8 cellular contexts compared by ENCODE assay signal in the genomic region with DNA sequence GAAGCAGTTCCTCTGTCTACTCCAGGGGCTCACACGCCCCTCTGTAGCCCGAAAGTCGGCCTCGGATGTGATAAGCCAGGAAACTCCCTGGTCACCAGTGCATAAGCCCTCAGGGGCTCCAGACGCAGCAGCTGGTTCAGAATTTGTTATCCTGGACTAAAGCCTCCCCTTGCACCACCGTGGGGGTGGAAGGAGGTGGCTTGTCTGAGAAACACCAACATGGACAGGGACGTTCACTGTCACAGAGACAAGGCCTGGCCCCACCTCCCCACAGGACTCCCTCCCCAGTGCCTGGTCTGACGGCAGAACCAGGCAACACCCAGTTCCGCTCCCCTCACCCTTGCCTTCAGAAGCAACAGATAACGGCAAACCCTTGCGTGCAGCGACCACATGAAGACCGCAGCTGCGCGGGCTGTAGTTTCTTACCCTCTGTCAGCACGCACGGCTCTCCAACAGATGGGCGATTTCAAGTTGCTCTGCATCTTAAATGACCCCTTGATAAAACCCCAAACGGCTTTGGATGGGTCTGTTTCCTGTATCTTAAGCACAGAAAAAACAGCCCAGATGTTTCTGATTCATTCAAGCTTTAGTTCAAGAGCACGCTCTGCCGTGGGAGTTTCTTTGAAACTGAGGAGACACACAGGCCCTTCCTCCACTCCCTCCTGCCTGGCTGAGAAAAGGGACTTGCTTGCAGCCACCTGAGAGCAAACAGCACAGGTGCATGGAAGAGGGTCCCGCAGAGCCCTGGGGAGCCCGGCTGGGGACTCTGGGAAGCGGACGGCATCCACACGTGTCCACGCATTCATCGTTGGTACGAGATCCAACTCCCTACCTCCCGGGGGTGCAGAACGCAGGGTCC. TPM values are rescaled to one million over a fixed set of nuclear protein-coding genes. Genes with fewer than 3 reads are reported as not detected.
DNase-seq lines count a peak whose midpoint lies in the region; ATAC-seq and TF ChIP-seq lines count a peak whose summit lies in the region.

No MANE protein-coding gene starts in this region.

- no peaks in the 10 kb centered on the region for H3K9me3 Mint-ChIP-seq in activated CD8-positive, alpha-beta T cell treated with anti-CD3 and anti-CD28 coated beads for 36 hours
- H3K9me3 Mint-ChIP-seq in type B pancreatic cell = no peaks in the 10 kb centered on the region

- intact Hi-C loops in activated CD8-positive, alpha-beta T cell treated with anti-CD3 and anti-CD28 coated beads for 36 hours (cut with micrococcal nuclease) = no loop called here

- peak overlapping the region; percentile 90 for H3K27ac Mint-ChIP-seq in activated CD8-positive, alpha-beta T cell treated with anti-CD3 and anti-CD28 coated beads for 36 hours
- peak overlapping the region; percentile 62 for H3K27ac Mint-ChIP-seq in type B pancreatic cell

- POLR2A ChIA-PET in activated CD8-positive, alpha-beta T cell treated with anti-CD3 and anti-CD28 coated beads for 36 hours (lab: Charles Lee) = interaction anchor here (0.9 to 1.3 kb wide), 3 partner anchors 30 to 141 kb away, joined by 3 to 4 read pairs (median 3); no protein-coding TSS in a partner anchor

- H3K9me3 ChIP-seq in right atrium auricular region = no peaks in the 10 kb centered on the region

- CTCF ChIA-PET in activated CD8-positive, alpha-beta T cell treated with anti-CD3 and anti-CD28 coated beads for 36 hours (lab: Charles Lee) = no interaction called here

- peaks cover 36% of the 10 kb centered on the region for H3K4me1 Mint-ChIP-seq in activated CD8-positive, alpha-beta T cell treated with anti-CD3 and anti-CD28 coated beads for 36 hours (ENCODE audit: low read depth)
- peaks cover 19% of the 10 kb centered on the region for H3K4me1 Mint-ChIP-seq in type B pancreatic cell (ENCODE audit: unreplicated experiment)

- no peak for TF ChIP-seq CTCF in activated CD8-positive, alpha-beta T cell treated with anti-CD3 and anti-CD28 coated beads for 36 hours (IDR thresholded peaks at IDR 0.05)
- TF ChIP-seq CTCF in right atrium auricular region (IDR thresholded peaks at IDR 0.05) (no peak), type B pancreatic cell (conservative IDR thresholded peaks at IDR 0.05) (no peak)

- H3K27ac ChIP-seq in right atrium auricular region = no peak overlapping the region

- H3K4me1 ChIP-seq in right atrium auricular region = peaks cover 0 to 19% of the 10 kb centered on the region in 2 donors

- DNase-seq in stimulated activated naive CD4-positive, alpha-beta T cell (lab: John Stamatoyannopoulos, UW) = peak; percentile 8 to 71 (median 44)
- DNase-seq in stimulated activated naive CD4-positive, alpha-beta T cell treated with Interleukin-2 at 50 U/mL for 16 hours (lab: John Stamatoyannopoulos, UW) = no peak
- DNase-seq in activated CD8-positive, alpha-beta T cell treated with anti-CD3 and anti-CD28 coated beads for 36 hours = peak; percentile 88
- DNase-seq in right atrium auricular region (ENCODE audit: low spot score) (peak; percentile 70), type B pancreatic cell (ENCODE audit: extremely low spot score, unreplicated experiment) (no peak), kidney glomerular epithelial cell (lab: John Stamatoyannopoulos, UW) (no peak)

- H3K36me3 Mint-ChIP-seq in activated CD8-positive, alpha-beta T cell treated with anti-CD3 and anti-CD28 coated beads for 36 hours (ENCODE audit: low read depth) = no peaks in the 10 kb centered on the region
- no peaks in the 10 kb centered on the region for H3K36me3 Mint-ChIP-seq in type B pancreatic cell

- peaks cover 33% of the 10 kb centered on the region for H3K27me3 Mint-ChIP-seq in activated CD8-positive, alpha-beta T cell treated with anti-CD3 and anti-CD28 coated beads for 36 hours
- H3K27me3 Mint-ChIP-seq in type B pancreatic cell = peaks cover 6% of the 10 kb centered on the region

- H3K4me3 Mint-ChIP-seq in activated CD8-positive, alpha-beta T cell treated with anti-CD3 and anti-CD28 coated beads for 36 hours = peak overlapping the region; percentile 59
- peak overlapping the region; percentile 34 for H3K4me3 Mint-ChIP-seq in type B pancreatic cell

- H3K36me3 ChIP-seq in right atrium auricular region = no peaks in the 10 kb centered on the region

- no peaks in the 10 kb centered on the region for H3K27me3 ChIP-seq in right atrium auricular region

- ATAC-seq in HG03439 (IDR thresholded peaks at IDR 0.05; ENCODE audit: unreplicated experiment) (peak; percentile 81), GM21717 (IDR thresholded peaks at IDR 0.05; ENCODE audit: unreplicated experiment) (no peak)
- peak; percentile 89 for ATAC-seq in activated CD8-positive, alpha-beta T cell treated with anti-CD3 and anti-CD28 coated beads for 36 hours

- H3K4me3 ChIP-seq in right atrium auricular region = peak overlapping the region in 1 of 2 donors; percentile 3

RNA-seq across cellular contexts. Expression of gene NKD2, which starts 44.7 kb away (rescaled TPM):
- 1 to 10 TPM; 1.5 to 2.3 TPM for total RNA-seq in activated CD8-positive, alpha-beta T cell treated with anti-CD3 and anti-CD28 coated beads for 36 hours
- total RNA-seq in right atrium auricular region = 1 to 10 TPM; 2.4 to 2.8 TPM
- 23.3 and 24.3 TPM in 2 replicates for total RNA-seq in type B pancreatic cell (ENCODE audit: low replicate concordance)

Comparison
In these comparisons a context has a peak if more than half of its experiments do, and no peak if none do; other contexts are left out.
1. DNase-seq: peak in stimulated activated naive CD4-positive, alpha-beta T cell (6 of 6), activated CD8-positive, alpha-beta T cell treated with anti-CD3 and anti-CD28 coated beads for 36 hours (single experiment) and right atrium auricular region (single experiment); none in stimulated activated naive CD4-positive, alpha-beta T cell treated with Interleukin-2 at 50 U/mL for 16 hours (single experiment), type B pancreatic cell (single experiment) and kidney glomerular epithelial cell (single experiment).